9 cellular contexts compared by ENCODE assay signal in genomic region chr12:31629756-31630732, GRCh38. TPM values are rescaled to one million over a fixed set of nuclear protein-coding genes. Genes with fewer than 3 reads are reported as not detected.
DNase-seq lines count a peak whose midpoint lies in the region; ATAC-seq and TF ChIP-seq lines count a peak whose summit lies in the region.
"Had no signal": no experiment of that assay in that cellular context is flagged by ENCODE, and none has a peak within 500 bp of the region (broad histone marks: within the 10 kb centered on the region; RNA-seq: fewer than 3 reads in every experiment).

No MANE protein-coding gene starts in this region.

- intact Hi-C loops in IMR-90 (cut with micrococcal nuclease): no loop called here

- H3K14ac ChIP-seq in IMR-90 (replicated peaks; ENCODE audit: low read depth, low read length): no peak overlapping the region

- peak overlapping the region; percentile 70 for H2AFZ ChIP-seq in IMR-90 (replicated peaks; ENCODE audit: low read length, poor library complexity)

- H2BK5ac ChIP-seq in IMR-90 (ENCODE audit: low read depth, low read length, poor library complexity, severe bottlenecking): no peak overlapping the region

- H3K4ac ChIP-seq in IMR-90 (ENCODE audit: low read depth, low read length): no peak overlapping the region

- H2BK20ac ChIP-seq in IMR-90 (ENCODE audit: low read depth, low read length): no peak overlapping the region

- 39% methylated on average over 5 of the region's 16 CpGs; no CpG with 5 or more reads in 1 of the 2 experiments for WGBS in IMR-90 (ENCODE audit: extremely low coverage in 2 of 2, insufficient read length in 1 of 2), 2 experiments

- no peaks in the 10 kb centered on the region for H3K9me3 ChIP-seq in IMR-90 (ENCODE audit: control insufficient read depth, insufficient read depth, low read length)

- H3K36me3 ChIP-seq in IMR-90 (ENCODE audit: control insufficient read depth, insufficient read depth, low read length): no peaks in the 10 kb centered on the region

- CTCF ChIA-PET in IMR-90 (lab: Yijun Ruan, JAX): interaction anchor here (0.6 to 1.0 kb wide), 3 partner anchors 21 to 227 kb away, joined by 3 to 5 read pairs (median 3); no protein-coding TSS in a partner anchor

- no peaks in the 10 kb centered on the region; the same call in 1 of the 2 replicates for H3K27me3 ChIP-seq in IMR-90 (ENCODE audit: control insufficient read depth, insufficient read depth, low read length)

- H3K4me3 Mint-ChIP-seq in chondrocyte (ENCODE audit: unreplicated experiment): peak overlapping the region; percentile 27
- H3K4me3 Mint-ChIP-seq in natural killer cell treated with Interleukin-12 subunit alpha and Interleukin-12 subunit beta and Interleukin-15 and Interleukin-18, amount 100 ng/mL, for 72 hours: no peak overlapping the region
- H3K4me3 Mint-ChIP-seq: WTC11 had no signal

- H3K4me1 Mint-ChIP-seq in chondrocyte (ENCODE audit: low read depth): peaks cover 18% of the 10 kb centered on the region
- no peaks in the 10 kb centered on the region for H3K4me1 Mint-ChIP-seq in natural killer cell treated with Interleukin-12 subunit alpha and Interleukin-12 subunit beta and Interleukin-15 and Interleukin-18, amount 100 ng/mL, for 72 hours (ENCODE audit: low read depth in 2 of 2)
- H3K4me1 Mint-ChIP-seq: WTC11 had no signal

- H4K20me1 ChIP-seq in IMR-90 (ENCODE audit: insufficient read depth, low read length): no peaks in the 10 kb centered on the region

- H3K27ac ChIP-seq in IMR-90 (ENCODE audit: insufficient read depth, low read length): no peak overlapping the region

- no peak overlapping the region for H2BK15ac ChIP-seq in IMR-90 (ENCODE audit: low read depth, low read length)

- no peak overlapping the region for H2AK5ac ChIP-seq in IMR-90 (ENCODE audit: low read depth, low read length)

- ATAC-seq in IMR-90 (ENCODE audit: low read depth) (no peak; the same call in 1 of the 2 replicates), left lobe of liver (peak; percentile 68), HG03045 (IDR thresholded peaks at IDR 0.05; ENCODE audit: unreplicated experiment) (no peak), HG02610 (IDR thresholded peaks at IDR 0.05; ENCODE audit: unreplicated experiment) (no peak)
- no peak for ATAC-seq in natural killer cell treated with Interleukin-12 subunit alpha and Interleukin-12 subunit beta and Interleukin-15 and Interleukin-18, amount 100 ng/mL, for 72 hours
- ATAC-seq: WTC11 had no signal

- H4K5ac ChIP-seq in IMR-90 (ENCODE audit: low read depth, low read length): no peak overlapping the region

- H3K4me2 ChIP-seq in IMR-90 (ENCODE audit: low read depth, low read length): no peak overlapping the region

- peak overlapping the region; percentile 46 for H3K27ac Mint-ChIP-seq in chondrocyte (ENCODE audit: unreplicated experiment)
- no peak overlapping the region for H3K27ac Mint-ChIP-seq in natural killer cell treated with Interleukin-12 subunit alpha and Interleukin-12 subunit beta and Interleukin-15 and Interleukin-18, amount 100 ng/mL, for 72 hours
- H3K27ac Mint-ChIP-seq: WTC11 had no signal

- peak; percentile 55 for DNase-seq in IMR-90
- no peak for DNase-seq in chondrocyte (ENCODE audit: low spot score)
- no peak for DNase-seq in left lobe of liver (ENCODE audit: low spot score)
- DNase-seq in stromal cell of bone marrow (ENCODE audit: low read depth): peak; percentile 49
- no peak for DNase-seq in natural killer cell treated with Interleukin-12 subunit alpha and Interleukin-12 subunit beta and Interleukin-15 and Interleukin-18, amount 100 ng/mL, for 72 hours (ENCODE audit: low spot score)
- DNase-seq: DMS 273 treated with DMSO at 0.1 percent for 48 hours had no signal

- H3K56ac ChIP-seq in IMR-90 (ENCODE audit: extremely low read depth, insufficient read depth, low read length): no peak overlapping the region

- no peak for TF ChIP-seq POLR2A in IMR-90 (IDR thresholded peaks at IDR 0.05; ENCODE audit: low read depth, low read length)

- no peak overlapping the region for H3K18ac ChIP-seq in IMR-90 (ENCODE audit: low read depth, low read length)

- in situ Hi-C loops in IMR-90 (cut with MboI; ENCODE audit: low sequenced_read_pairs): loop anchor here (10.0 kb wide), 1 partner anchor 365 kb away; no protein-coding TSS in a partner anchor

- POLR2A ChIA-PET in IMR-90 (lab: Charles Lee; ENCODE audit: unreplicated experiment): no interaction called here

- H3K9ac ChIP-seq in IMR-90 (ENCODE audit: low read depth, low read length): no peak overlapping the region

- dilution Hi-C loops in IMR-90 (cut with HindIII; ENCODE audit: low sequenced_read_pairs, unreplicated experiment): no loop called here

- BruUV-seq in IMR-90 (replicated peaks; lab: Mats Ljungman, UMichigan): no TSS peak

- no peaks in the 10 kb centered on the region; the same call in 1 of the 2 replicates for H3K4me1 ChIP-seq in IMR-90 (ENCODE audit: control insufficient read depth, insufficient read depth, low read length)

- H3K9me3 Mint-ChIP-seq in chondrocyte (ENCODE audit: low read depth): no peaks in the 10 kb centered on the region
- no peaks in the 10 kb centered on the region for H3K9me3 Mint-ChIP-seq in natural killer cell treated with Interleukin-12 subunit alpha and Interleukin-12 subunit beta and Interleukin-15 and Interleukin-18, amount 100 ng/mL, for 72 hours
- H3K9me3 Mint-ChIP-seq: WTC11 had no signal

- no peak overlapping the region for H3K23ac ChIP-seq in IMR-90 (ENCODE audit: low read depth, low read length)

- TF ChIP-seq CTCF in IMR-90 (conservative IDR thresholded peaks at IDR 0.05; ENCODE audit: low read depth, low read length): no peak
- no peak for TF ChIP-seq CTCF in chondrocyte (IDR thresholded peaks at IDR 0.05)

- no peak overlapping the region for H2AK9ac ChIP-seq in IMR-90 (replicated peaks; ENCODE audit: low read depth, low read length, poor library complexity)

- H3K79me1 ChIP-seq in IMR-90 (ENCODE audit: low read depth in 1 of 2, low read length in 2 of 2): no peaks in the 10 kb centered on the region

- H2BK120ac ChIP-seq in IMR-90 (ENCODE audit: low read depth, low read length): no peak overlapping the region

- H3K27me3 Mint-ChIP-seq in chondrocyte (ENCODE audit: low read depth): no peaks in the 10 kb centered on the region
- H3K27me3 Mint-ChIP-seq in natural killer cell treated with Interleukin-12 subunit alpha and Interleukin-12 subunit beta and Interleukin-15 and Interleukin-18, amount 100 ng/mL, for 72 hours: no peaks in the 10 kb centered on the region

- peak overlapping the region in 1 of 2 experiments; percentile 8; a peak in 1 of 4 replicates for H4K8ac ChIP-seq in IMR-90 (ENCODE audit: low read depth in 2 of 2, low read length in 2 of 2)

- H3K36me3 Mint-ChIP-seq in chondrocyte (ENCODE audit: low read depth): no peaks in the 10 kb centered on the region
- no peaks in the 10 kb centered on the region for H3K36me3 Mint-ChIP-seq in natural killer cell treated with Interleukin-12 subunit alpha and Interleukin-12 subunit beta and Interleukin-15 and Interleukin-18, amount 100 ng/mL, for 72 hours
- H3K36me3 Mint-ChIP-seq: WTC11 had no signal

- no peak for TF ChIP-seq RAD21 in IMR-90 (IDR thresholded peaks at IDR 0.05; ENCODE audit: low read length)

- H4K91ac ChIP-seq in IMR-90 (ENCODE audit: insufficient read depth, low read depth, low read length): no peak overlapping the region

- H3K9me1 ChIP-seq in IMR-90 (ENCODE audit: insufficient read depth, low read length): no peaks in the 10 kb centered on the region

- no peak overlapping the region for H3K4me3 ChIP-seq in IMR-90 (ENCODE audit: insufficient read depth, low read depth, low read length)

TF ChIP-seq in IMR-90, 13 proteins besides CTCF, POLR2A, EP300 and RAD21 (continues in another document):
- TF ChIP-seq FOS (IDR thresholded peaks at IDR 0.05; ENCODE audit: low read depth, low read length): no peak
- no peak for TF ChIP-seq NFE2L2 (IDR thresholded peaks at IDR 0.05; ENCODE audit: low read depth, low read length)
- no peak for TF ChIP-seq RFX5 (IDR thresholded peaks at IDR 0.05; ENCODE audit: low read depth, low read length)
- no peak for TF ChIP-seq CEBPB (IDR thresholded peaks at IDR 0.05; ENCODE audit: low read depth, low read length)
- no peak for TF ChIP-seq RCOR1 (IDR thresholded peaks at IDR 0.05; ENCODE audit: insufficient replicate concordance, low read length)
- no peak for TF ChIP-seq SMC3 (IDR thresholded peaks at IDR 0.05; ENCODE audit: low read depth, low read length)
- no peak for TF ChIP-seq CHD1 (IDR thresholded peaks at IDR 0.05; ENCODE audit: low read depth, low read length)
- TF ChIP-seq MAZ (IDR thresholded peaks at IDR 0.05; ENCODE audit: borderline replicate concordance, low read depth, low read length): no peak
- no peak for TF ChIP-seq USF2 (IDR thresholded peaks at IDR 0.05; ENCODE audit: low read depth, low read length)
- TF ChIP-seq BHLHE40 (IDR thresholded peaks at IDR 0.05; ENCODE audit: low read depth, low read length): no peak

RNA-seq across cellular contexts. Expression of gene ETFBKMT, which starts 29.4 kb away (rescaled TPM):
- 2.5 and 3.3 TPM in 2 replicates for total RNA-seq in IMR-90 (2012; rRNA removed)
- 0.99 and 1.2 TPM in 2 replicates for polyA plus RNA-seq in IMR-90 (2012; rRNA removed)
- polyA plus RNA-seq in IMR-90 (2012; cell fraction: cytosol; rRNA removed): 0.44 and 1.1 TPM in 2 replicates
- 0.26 and 0.78 TPM in 2 replicates for polyA plus RNA-seq in IMR-90 (2012; cell fraction: nucleus; rRNA removed; ENCODE audit: low replicate concordance)
- total RNA-seq in chondrocyte: 3.2 to 4.8 TPM (median 3.4 TPM) in 3 replicates
- 7.9 TPM for total RNA-seq in left lobe of liver
- total RNA-seq in natural killer cell treated with Interleukin-12 subunit alpha and Interleukin-12 subunit beta and Interleukin-15 and Interleukin-18, amount 100 ng/mL, for 72 hours: under 1 TPM; 0.69 to 0.89 TPM

RNA-seq across cellular contexts. Expression of gene DENND5B, which starts 39.1 kb away (rescaled TPM):
- total RNA-seq in IMR-90 (2012; rRNA removed) (11.9 and 13.4 TPM in 2 replicates), chondrocyte (12.5 to 22.2 TPM (median 14.1 TPM) in 3 replicates), left lobe of liver (18.6 TPM)
- polyA plus RNA-seq in IMR-90 (2012; rRNA removed): 5.5 and 5.6 TPM in 2 replicates
- polyA plus RNA-seq in IMR-90 (2012; cell fraction: cytosol; rRNA removed): 2.3 and 2.7 TPM in 2 replicates
- polyA plus RNA-seq in IMR-90 (2012; cell fraction: nucleus; rRNA removed; ENCODE audit: low replicate concordance): 0.94 and 5.0 TPM in 2 replicates
- under 1 TPM; 0.05 to 0.95 TPM for total RNA-seq in natural killer cell treated with Interleukin-12 subunit alpha and Interleukin-12 subunit beta and Interleukin-15 and Interleukin-18, amount 100 ng/mL, for 72 hours

Comparison
In these comparisons a context has a peak if more than half of its experiments do, and no peak if none do; other contexts are left out.
1. DNase-seq: peak in IMR-90 (single experiment) and stromal cell of bone marrow (single experiment); none in chondrocyte (single experiment), left lobe of liver (single experiment) and natural killer cell treated with Interleukin-12 subunit alpha and Interleukin-12 subunit beta and Interleukin-15 and Interleukin-18, amount 100 ng/mL, for 72 hours (single experiment).